Comparison of ENCODE assay signal across 21 cellular contexts in genomic region chr3:63492464-63492863, GRCh38.
"Had no signal": no experiment of that assay in that cellular context is flagged by ENCODE, and none has a peak within 500 bp of the region (broad histone marks: within the 10 kb centered on the region; RNA-seq: fewer than 3 reads in every experiment).

No MANE protein-coding gene starts in this region.

- DNase-seq: activated CD4-positive, alpha-beta T cell treated with anti-CD3 and anti-CD28 coated beads, Interleukin-2, amount 10 ng/mL, durations not matched to agents 24 days and 14 days; activated CD8-positive, alpha-beta T cell treated with anti-CD3 and anti-CD28 coated beads for 36 hours; activated naive CD4-positive, alpha-beta T cell treated with anti-CD3 and anti-CD28 coated beads for 36 hours; activated T-cell treated with anti-CD3 and anti-CD28 coated beads, Interleukin-2, amount 50 U/mL, for 24 hours; brain microvascular endothelial cell; colonic mucosa; glutamatergic neuron; hippocampal formation; islet precursor cell; right lobe of liver; small intestine; stimulated activated CD4-positive, alpha-beta T cell treated with anti-CD3 and anti-CD28 coated beads, Interleukin-4, amount 100 ng/mL, for 1 hour; stimulated activated naive CD8-positive, alpha-beta T cell treated with anti-CD3 and anti-CD28 coated beads, Interleukin-15, amount 100 ng/mL, for 72 hours; T-helper 9 cell; trophoblast cell had no signal

- H3K4me1 ChIP-seq: colonic mucosa, foreskin keratinocyte, prostate gland, right lobe of liver had no signal

- H3K27ac Mint-ChIP-seq: activated CD4-positive, alpha-beta T cell treated with anti-CD3 and anti-CD28 coated beads, Interleukin-2, amount 10 ng/mL, durations not matched to agents 24 days and 14 days; activated CD8-positive, alpha-beta T cell treated with anti-CD3 and anti-CD28 coated beads for 36 hours; activated naive CD4-positive, alpha-beta T cell treated with anti-CD3 and anti-CD28 coated beads for 36 hours; activated T-cell treated with anti-CD3 and anti-CD28 coated beads, Interleukin-2, amount 50 U/mL, for 24 hours; mesothelial cell of epicardium; stimulated activated naive CD8-positive, alpha-beta T cell treated with anti-CD3 and anti-CD28 coated beads, Interleukin-15, amount 100 ng/mL, for 72 hours had no signal

- ATAC-seq: activated CD8-positive, alpha-beta T cell treated with anti-CD3 and anti-CD28 coated beads for 36 hours; foreskin keratinocyte; left lobe of liver; right lobe of liver; stimulated activated naive CD8-positive, alpha-beta T cell treated with anti-CD3 and anti-CD28 coated beads, Interleukin-15, amount 100 ng/mL, for 72 hours had no signal

- H3K9me3 Mint-ChIP-seq: activated CD8-positive, alpha-beta T cell treated with anti-CD3 and anti-CD28 coated beads for 36 hours; mesothelial cell of epicardium; stimulated activated naive CD8-positive, alpha-beta T cell treated with anti-CD3 and anti-CD28 coated beads, Interleukin-15, amount 100 ng/mL, for 72 hours had no signal

- H3K36me3 Mint-ChIP-seq: mesothelial cell of epicardium had no signal

- H3K4me1 Mint-ChIP-seq: activated CD4-positive, alpha-beta T cell treated with anti-CD3 and anti-CD28 coated beads, Interleukin-2, amount 10 ng/mL, durations not matched to agents 24 days and 14 days; central memory CD8-positive, alpha-beta T cell; mesothelial cell of epicardium; stimulated activated naive CD8-positive, alpha-beta T cell treated with anti-CD3 and anti-CD28 coated beads, Interleukin-15, amount 100 ng/mL, for 72 hours had no signal

- H3K4me3 ChIP-seq: colonic mucosa, lung, prostate gland, right lobe of liver had no signal

- H3K36me3 ChIP-seq: brain microvascular endothelial cell, colonic mucosa, prostate gland, right lobe of liver had no signal

- H3K4me3 Mint-ChIP-seq: activated CD4-positive, alpha-beta T cell treated with anti-CD3 and anti-CD28 coated beads, Interleukin-2, amount 10 ng/mL, durations not matched to agents 24 days and 14 days; activated CD8-positive, alpha-beta T cell treated with anti-CD3 and anti-CD28 coated beads for 36 hours; activated naive CD4-positive, alpha-beta T cell treated with anti-CD3 and anti-CD28 coated beads for 36 hours; activated T-cell treated with anti-CD3 and anti-CD28 coated beads, Interleukin-2, amount 50 U/mL, for 24 hours; central memory CD8-positive, alpha-beta T cell; mesothelial cell of epicardium; stimulated activated naive CD8-positive, alpha-beta T cell treated with anti-CD3 and anti-CD28 coated beads, Interleukin-15, amount 100 ng/mL, for 72 hours had no signal

- H3K9me3 ChIP-seq: colonic mucosa, prostate gland, right lobe of liver had no signal

- H3K27ac ChIP-seq: brain microvascular endothelial cell, colonic mucosa, foreskin keratinocyte, prostate gland, right lobe of liver had no signal

- H3K27me3 Mint-ChIP-seq: activated CD4-positive, alpha-beta T cell treated with anti-CD3 and anti-CD28 coated beads, Interleukin-2, amount 10 ng/mL, durations not matched to agents 24 days and 14 days; activated CD8-positive, alpha-beta T cell treated with anti-CD3 and anti-CD28 coated beads for 36 hours; activated T-cell treated with anti-CD3 and anti-CD28 coated beads, Interleukin-2, amount 50 U/mL, for 24 hours; central memory CD8-positive, alpha-beta T cell; stimulated activated naive CD8-positive, alpha-beta T cell treated with anti-CD3 and anti-CD28 coated beads, Interleukin-15, amount 100 ng/mL, for 72 hours had no signal

- H3K27me3 ChIP-seq: brain microvascular endothelial cell, colonic mucosa, right lobe of liver had no signal
